29 cellular contexts compared by ENCODE assay signal in genomic region chr4:103193457-103193856, GRCh38.
"Had no signal": no experiment of that assay in that cellular context is flagged by ENCODE, and none has a peak within 500 bp of the region (broad histone marks: within the 10 kb centered on the region; RNA-seq: fewer than 3 reads in every experiment).

No MANE protein-coding gene starts in this region.

- H3K36me3 Mint-ChIP-seq: memory B cell; stimulated activated naive B cell treated with anti-CD40 and anti-IgM and Interleukin-4, amounts not matched to agents 10 μg/mL and 1 μg/mL and 100 μg/mL, for 72 hours had no signal

- H3K9me3 ChIP-seq: left lung, mucosa of descending colon, ovary, right atrium auricular region, stomach, testis, thyroid gland, transverse colon, upper lobe of right lung had no signal

- FAIRE-seq: islet of Langerhans, kidney, urothelium cell line had no signal

- DNase-seq: hypothalamus; immature natural killer cell; kidney; left colon; left lung; midbrain; mucosa of descending colon; naive thymus-derived CD4-positive, alpha-beta T cell; ovary; stimulated activated CD4-positive, alpha-beta T cell treated with anti-CD3 and anti-CD28 coated beads, Interleukin-12 subunit alpha, Interleukin-12 subunit beta, amount 100 ng/mL, for 4 hours; stimulated activated CD4-positive, alpha-beta T cell treated with anti-CD3 and anti-CD28 coated beads, Interleukin-15, amount 100 ng/mL, for 24 hours; stimulated activated CD4-positive, alpha-beta T cell treated with anti-CD3 and anti-CD28 coated beads, Interleukin-2, amount 100 ng/mL, for 24 hours; stimulated activated CD4-positive, alpha-beta T cell treated with anti-CD3 and anti-CD28 coated beads, Interleukin-4, amount 100 ng/mL, for 1 hour; stimulated activated naive B cell treated with anti-CD40 and anti-IgM and Interleukin-4, amounts not matched to agents 10 μg/mL and 1 μg/mL and 100 μg/mL, for 72 hours; stimulated activated naive CD8-positive, alpha-beta T cell treated with anti-CD3 and anti-CD28 coated beads, Interleukin-15, Interleukin-2, amounts not matched to agents 100 U/mL and 50 U/mL, for 24 hours; stomach; testis; thyroid gland; transverse colon; upper lobe of right lung had no signal

- H3K27ac Mint-ChIP-seq: memory B cell; naive thymus-derived CD4-positive, alpha-beta T cell; natural killer cell treated with Interleukin-12 subunit alpha and Interleukin-12 subunit beta and Interleukin-15 and Interleukin-18, amount 100 ng/mL, for 72 hours; progenitor cell of endocrine pancreas; stimulated activated naive B cell treated with anti-CD40 and anti-IgM and Interleukin-4, amounts not matched to agents 10 μg/mL and 1 μg/mL and 100 μg/mL, for 72 hours had no signal

- H3K27me3 Mint-ChIP-seq: memory B cell; naive thymus-derived CD4-positive, alpha-beta T cell; natural killer cell treated with Interleukin-12 subunit alpha and Interleukin-12 subunit beta and Interleukin-15 and Interleukin-18, amount 100 ng/mL, for 72 hours; progenitor cell of endocrine pancreas; stimulated activated naive B cell treated with anti-CD40 and anti-IgM and Interleukin-4, amounts not matched to agents 10 μg/mL and 1 μg/mL and 100 μg/mL, for 72 hours had no signal

- ATAC-seq: left colon; left lung; mucosa of descending colon; naive thymus-derived CD4-positive, alpha-beta T cell; natural killer cell treated with Interleukin-12 subunit alpha and Interleukin-12 subunit beta and Interleukin-15 and Interleukin-18, amount 100 ng/mL, for 72 hours; sciatic nerve; stimulated activated naive B cell treated with anti-CD40 and anti-IgM and Interleukin-4, amounts not matched to agents 10 μg/mL and 1 μg/mL and 100 μg/mL, for 72 hours; stimulated activated naive CD8-positive, alpha-beta T cell treated with anti-CD3 and anti-CD28 coated beads, Interleukin-15, Interleukin-2, amounts not matched to agents 100 U/mL and 50 U/mL, for 24 hours; upper lobe of right lung had no signal

- H3K4me3 Mint-ChIP-seq: immature natural killer cell; memory B cell; naive thymus-derived CD4-positive, alpha-beta T cell; natural killer cell treated with Interleukin-12 subunit alpha and Interleukin-12 subunit beta and Interleukin-15 and Interleukin-18, amount 100 ng/mL, for 72 hours; stimulated activated naive B cell treated with anti-CD40 and anti-IgM and Interleukin-4, amounts not matched to agents 10 μg/mL and 1 μg/mL and 100 μg/mL, for 72 hours had no signal

- H3K27ac ChIP-seq: left lung, ovary, right atrium auricular region, skin epidermis, stomach, testis, thyroid gland, transverse colon, upper lobe of right lung had no signal

- H3K4me3 ChIP-seq: left lung, lung, mucosa of descending colon, ovary, right atrium auricular region, skin epidermis, stomach, testis, thyroid gland, transverse colon, upper lobe of right lung had no signal

- H3K4me1 ChIP-seq: testis, thyroid gland, upper lobe of right lung had no signal

- H3K9me3 Mint-ChIP-seq: immature natural killer cell; memory B cell; natural killer cell treated with Interleukin-12 subunit alpha and Interleukin-12 subunit beta and Interleukin-15 and Interleukin-18, amount 100 ng/mL, for 72 hours; stimulated activated naive B cell treated with anti-CD40 and anti-IgM and Interleukin-4, amounts not matched to agents 10 μg/mL and 1 μg/mL and 100 μg/mL, for 72 hours had no signal

- H3K27me3 ChIP-seq: left lung, ovary, right atrium auricular region, stomach, testis, thyroid gland, transverse colon, upper lobe of right lung had no signal

- H3K36me3 ChIP-seq: left lung, ovary, right atrium auricular region, stomach, thyroid gland, transverse colon, upper lobe of right lung had no signal
